ENCODE assay signal across 10 cellular contexts in the genomic region with DNA sequence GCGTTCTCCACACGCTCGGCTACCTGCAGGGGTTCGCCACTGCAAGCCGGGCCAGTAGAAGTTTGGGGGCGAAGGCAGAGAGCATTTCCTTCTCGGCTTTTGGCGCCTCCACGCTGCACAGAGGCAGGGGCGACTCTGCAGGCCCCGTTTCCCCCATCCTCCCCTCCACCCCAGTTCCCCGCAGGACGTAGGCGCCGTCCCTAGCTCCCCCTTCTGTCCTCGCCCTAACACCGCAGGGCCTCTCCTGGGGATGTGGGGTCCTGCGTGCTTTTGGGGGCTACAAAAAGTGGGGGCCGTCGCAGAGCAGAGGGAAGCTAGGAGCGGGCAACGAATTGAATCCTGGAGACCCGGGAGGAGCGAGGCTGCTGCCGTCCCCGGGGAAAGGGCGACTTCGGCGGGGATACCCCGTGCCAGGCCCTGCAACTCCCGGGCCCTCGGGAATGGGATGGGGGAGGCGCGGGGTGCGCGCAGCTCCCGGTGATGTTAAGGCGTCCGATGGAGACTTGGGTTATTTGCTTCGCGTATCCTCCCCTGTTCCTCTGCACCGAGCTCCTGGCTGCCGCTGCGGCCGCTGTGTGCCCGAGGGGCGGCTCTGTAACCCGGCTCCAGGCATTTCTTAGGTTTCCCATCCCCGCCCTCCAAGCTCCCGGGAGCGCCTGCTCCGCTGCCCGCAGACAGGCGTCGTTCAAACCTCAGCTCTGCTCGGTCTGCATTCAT.
DNase-seq lines count a peak whose midpoint lies in the region; ATAC-seq and TF ChIP-seq lines count a peak whose summit lies in the region.
"Had no signal": no experiment of that assay in that cellular context is flagged by ENCODE, and none has a peak within 500 bp of the region (broad histone marks: within the 10 kb centered on the region; RNA-seq: fewer than 3 reads in every experiment).

No MANE protein-coding gene starts in this region.

- peak overlapping the region; percentile 67 for H3K4me3 ChIP-seq in ectodermal cell (ENCODE audit: insufficient read depth, low read depth, low read length)
- peak overlapping the region; percentile 67 for H3K4me3 ChIP-seq in neural progenitor cell
- H3K4me3 ChIP-seq: BLaER1 treated with 17β-estradiol and CSF1 and Interleukin-3, amounts not matched to agents 10 nM and 100 nM; right lobe of liver had no signal

- no peaks in the 10 kb centered on the region for H3K9me3 ChIP-seq in ectodermal cell (ENCODE audit: control insufficient read depth, low read length)
- no peaks in the 10 kb centered on the region for H3K9me3 ChIP-seq in neural progenitor cell (ENCODE audit: low read depth)
- H3K9me3 ChIP-seq: right lobe of liver had no signal

- peaks cover 29% of the 10 kb centered on the region for H3K79me2 ChIP-seq in neural progenitor cell (ENCODE audit: low read depth)

- ATAC-seq in GM18520 (IDR thresholded peaks at IDR 0.05; ENCODE audit: unreplicated experiment), result no peak

- no peaks in the 10 kb centered on the region for H4K20me1 ChIP-seq in neural progenitor cell (ENCODE audit: low read depth)
- H4K20me1 ChIP-seq: BLaER1 treated with 17β-estradiol and CSF1 and Interleukin-3, amounts not matched to agents 10 nM and 100 nM had no signal

- 0% methylated on average over 56 of the region's 56 CpGs for WGBS in ectodermal cell, 2 experiments

- peak overlapping the region; percentile 89 for H3K27ac Mint-ChIP-seq in neural progenitor cell

- peaks cover 22% of the 10 kb centered on the region for H3K4me1 ChIP-seq in ectodermal cell (ENCODE audit: control insufficient read depth, insufficient read depth, low read length)
- peaks cover 68% of the 10 kb centered on the region for H3K4me1 ChIP-seq in neural progenitor cell
- H3K4me1 ChIP-seq: BLaER1 treated with 17β-estradiol and CSF1 and Interleukin-3, amounts not matched to agents 10 nM and 100 nM had no signal

- no peaks in the 10 kb centered on the region for H3K27me3 ChIP-seq in ectodermal cell (ENCODE audit: control insufficient read depth, insufficient read depth, low read length, poor library complexity, severe bottlenecking)
- H3K27me3 ChIP-seq in neural progenitor cell, result no peaks in the 10 kb centered on the region

- CTCF ChIA-PET in RWPE1 (lab: Yijun Ruan, JAX), result interaction anchor here (0.5 to 0.7 kb wide), 4 partner anchors 191 to 1344 kb away, joined by 3 to 6 read pairs (median 4); no protein-coding TSS in a partner anchor

- peak; percentile 46 for TF ChIP-seq CTCF in neural progenitor cell (IDR thresholded peaks at IDR 0.05)
- no peak for TF ChIP-seq CTCF in RWPE1 (conservative IDR thresholded peaks at IDR 0.05; ENCODE audit: low read depth)

- H3K4me3 Mint-ChIP-seq in neural progenitor cell, result peak overlapping the region; percentile 92

- peaks cover 64% of the 10 kb centered on the region for H3F3A ChIP-seq in neural progenitor cell (ENCODE audit: low read depth)

- H3K27ac ChIP-seq in ectodermal cell (ENCODE audit: insufficient read depth, low read depth, low read length, poor library complexity, severe bottlenecking) (peak overlapping the region; percentile 90), neural progenitor cell (peak overlapping the region; percentile 94), RWPE1 (no peak overlapping the region)
- H3K27ac ChIP-seq: BLaER1 treated with 17β-estradiol and CSF1 and Interleukin-3, amounts not matched to agents 10 nM and 100 nM; right lobe of liver had no signal

- H3K4me2 ChIP-seq in neural progenitor cell, result peak overlapping the region; percentile 87
- H3K4me2 ChIP-seq: BLaER1 treated with 17β-estradiol and CSF1 and Interleukin-3, amounts not matched to agents 10 nM and 100 nM had no signal

- peaks cover 17% of the 10 kb centered on the region for H3K27me3 Mint-ChIP-seq in neural progenitor cell (ENCODE audit: insufficient read depth, low read depth)

- H3K4me1 Mint-ChIP-seq in neural progenitor cell, result peaks cover 52% of the 10 kb centered on the region

- peak overlapping the region; percentile 77 for H2AFZ ChIP-seq in neural progenitor cell (replicated peaks)

- H3K36me3 Mint-ChIP-seq in neural progenitor cell, result no peaks in the 10 kb centered on the region

- H3K9ac ChIP-seq in neural progenitor cell, result peak overlapping the region; percentile 36
- H3K9ac ChIP-seq: BLaER1 treated with 17β-estradiol and CSF1 and Interleukin-3, amounts not matched to agents 10 nM and 100 nM had no signal

- POLR2A ChIA-PET in RWPE1 (lab: Yijun Ruan, JAX; ENCODE audit: low non-redundant PET), result no interaction called here

- peaks cover 3% of the 10 kb centered on the region for H3K9me3 Mint-ChIP-seq in neural progenitor cell

- no peaks in the 10 kb centered on the region for H3K36me3 ChIP-seq in ectodermal cell (ENCODE audit: control insufficient read depth, insufficient read depth, low read length)
- no peaks in the 10 kb centered on the region for H3K36me3 ChIP-seq in neural progenitor cell
- H3K36me3 ChIP-seq: BLaER1 treated with 17β-estradiol and CSF1 and Interleukin-3, amounts not matched to agents 10 nM and 100 nM; right lobe of liver had no signal

- peak; percentile 47 for DNase-seq in NCI-H1436 (lab: John Stamatoyannopoulos, UW)
- no peak for DNase-seq in NCI-H1436 treated with DMSO at 0.1 percent for 48 hours (lab: John Stamatoyannopoulos, UW)
- DNase-seq in NCI-H1092 (lab: John Stamatoyannopoulos, UW), result peak; percentile 17
- DNase-seq in neural progenitor cell (ENCODE audit: low spot score), result peak; percentile 86
- no peak for DNase-seq in RWPE1 (ENCODE audit: low spot score)
- DNase-seq in NOMO-1 treated with DMSO at 0.1 percent for 48 hours (lab: John Stamatoyannopoulos, UW; ENCODE audit: unreplicated experiment), result no peak

Comparison
In these comparisons a context has a peak if more than half of its experiments do, and no peak if none do; other contexts are left out.
1. DNase-seq: peak in NCI-H1436 (single experiment), NCI-H1092 (single experiment) and neural progenitor cell (single experiment); none in NCI-H1436 treated with DMSO at 0.1 percent for 48 hours (single experiment), RWPE1 (single experiment) and NOMO-1 treated with DMSO at 0.1 percent for 48 hours (single experiment).